In genomic region chr14:69291396-69291795, GRCh38 we compare ENCODE assay signal across 24 cellular contexts. TPM values are rescaled to one million over a fixed set of nuclear protein-coding genes. Genes with fewer than 3 reads are reported as not detected.
"Had no signal": no experiment of that assay in that cellular context is flagged by ENCODE, and none has a peak within 500 bp of the region (broad histone marks: within the 10 kb centered on the region; RNA-seq: fewer than 3 reads in every experiment).

No MANE protein-coding gene starts in this region.

- H3K4me3 ChIP-seq: dorsolateral prefrontal cortex, esophagus squamous epithelium, gastroesophageal sphincter, lower lobe of right lung, prostate gland, skin epidermis, suprapubic skin, thyroid gland, upper lobe of left lung, vagina had no signal

- H3K36me3 Mint-ChIP-seq: memory B cell; naive thymus-derived CD4-positive, alpha-beta T cell had no signal

- ATAC-seq: gastroesophageal sphincter; left lobe of liver; lower lobe of right lung; naive thymus-derived CD4-positive, alpha-beta T cell; sciatic nerve had no signal

- H3K27me3 ChIP-seq: dorsolateral prefrontal cortex, gastroesophageal sphincter, suprapubic skin, thyroid gland, upper lobe of left lung, vagina had no signal

- H3K4me1 Mint-ChIP-seq: central memory CD8-positive, alpha-beta T cell; memory B cell; naive thymus-derived CD4-positive, alpha-beta T cell had no signal

- H3K9me3 Mint-ChIP-seq: central memory CD8-positive, alpha-beta T cell; memory B cell; naive thymus-derived CD4-positive, alpha-beta T cell; nephron progenitor cell had no signal

- H3K27ac Mint-ChIP-seq: memory B cell; naive thymus-derived CD4-positive, alpha-beta T cell; nephron progenitor cell had no signal

- H3K27me3 Mint-ChIP-seq: central memory CD8-positive, alpha-beta T cell; naive thymus-derived CD4-positive, alpha-beta T cell had no signal

- H3K36me3 ChIP-seq: esophagus squamous epithelium, gastroesophageal sphincter, lower lobe of right lung, prostate gland, suprapubic skin, thyroid gland, upper lobe of left lung, vagina had no signal

- H3K27ac ChIP-seq: gastroesophageal sphincter, lower lobe of right lung, parathyroid adenoma, prostate gland, thyroid gland, upper lobe of left lung, vagina had no signal

- H3K4me1 ChIP-seq: lower lobe of right lung, parathyroid adenoma, prostate gland, upper lobe of left lung had no signal

- H3K9me3 ChIP-seq: esophagus squamous epithelium, gastroesophageal sphincter, lower lobe of right lung, prostate gland, suprapubic skin, thyroid gland, upper lobe of left lung, vagina had no signal

- DNase-seq: cortex of kidney; dorsolateral prefrontal cortex; effector memory CD4-positive, alpha-beta T cell; esophagus squamous epithelium; glutamatergic neuron; hippocampal formation; kidney glomerular epithelial cell; lower lobe of right lung; naive thymus-derived CD4-positive, alpha-beta T cell; nephron progenitor cell; stimulated activated CD4-positive, alpha-beta T cell treated with anti-CD3 and anti-CD28 coated beads, Interleukin-12 subunit alpha, Interleukin-12 subunit beta, amount 100 ng/mL, for 4 hours; stimulated activated naive CD4-positive, alpha-beta T cell treated with Interleukin-2 at 50 U/mL for 16 hours; thyroid gland; upper lobe of left lung had no signal

- H3K4me3 Mint-ChIP-seq: central memory CD8-positive, alpha-beta T cell; memory B cell; naive thymus-derived CD4-positive, alpha-beta T cell; nephron progenitor cell had no signal

RNA-seq across cellular contexts. Expression of gene GALNT16, which starts 31.4 kb away (rescaled TPM):
- polyA plus RNA-seq: naive thymus-derived CD4-positive, alpha-beta T cell had no signal
